Comparison of ENCODE assay signal across 10 cellular contexts in genomic region chr15:90315276-90315982, GRCh38. TPM values are rescaled to one million over a fixed set of nuclear protein-coding genes. Genes with fewer than 3 reads are reported as not detected.
DNase-seq lines count a peak whose midpoint lies in the region; ATAC-seq and TF ChIP-seq lines count a peak whose summit lies in the region.
"Had no signal": no experiment of that assay in that cellular context is flagged by ENCODE, and none has a peak within 500 bp of the region (broad histone marks: within the 10 kb centered on the region; RNA-seq: fewer than 3 reads in every experiment).

No MANE protein-coding gene starts in this region.

- TF ChIP-seq CTCF in HFF-Myc (IDR thresholded peaks at IDR 0.05; ENCODE audit: low read depth, low read length, missing control alignments) (no peak), choroid plexus epithelial cell (conservative IDR thresholded peaks at IDR 0.05; ENCODE audit: low read depth, low read length) (no peak), spleen (IDR thresholded peaks at IDR 0.05 in 8 of 11, conservative IDR thresholded peaks at IDR 0.05 in 3 of 11) (no peak)

- DNase-seq in HFF-Myc (ENCODE audit: extremely low read depth, low read depth) (peak; percentile 12), choroid plexus epithelial cell (ENCODE audit: low read depth) (peak; percentile 58), left kidney (ENCODE audit: low read depth, low spot score) (peak; percentile 68), spleen (no peak), DMS 273 (lab: John Stamatoyannopoulos, UW; ENCODE audit: unreplicated experiment) (no peak), iPS-NIHi7 (ENCODE audit: extremely low spot score) (no peak), NCI-H524 (lab: John Stamatoyannopoulos, UW) (no peak)
- DNase-seq: NCI-H2081; stimulated activated CD4-positive, alpha-beta T cell treated with anti-CD3 and anti-CD28 coated beads, Interleukin-15, amount 100 ng/mL, for 24 hours had no signal

- H3K4me1 ChIP-seq in spleen: peaks cover 0 to 9% (median 8%) of the 10 kb centered on the region in 6 donors

- 68 to 83% (median 77%) methylated on average over 3 to 5 of the region's 5 CpGs for WGBS in spleen, 5 donors

- no peaks in the 10 kb centered on the region for H3K9me3 ChIP-seq in spleen

- no peak for ATAC-seq in GM18861 (IDR thresholded peaks at IDR 0.05; ENCODE audit: unreplicated experiment)

- intact Hi-C loops in spleen (cut with DNase I; ENCODE audit: low total_unique reads): no loop called here

- H3K36me3 ChIP-seq in spleen: no peaks in the 10 kb centered on the region

- peak overlapping the region in 5 of 8 donors; percentile 14 to 56 (median 35) for H3K27ac ChIP-seq in spleen

- H3K4me3 ChIP-seq in HFF-Myc (replicated peaks; ENCODE audit: low read depth, low read length) (no peak overlapping the region), choroid plexus epithelial cell (ENCODE audit: low read depth, low read length) (no peak overlapping the region), spleen (no peak overlapping the region)

- TF ChIP-seq POLR2A in spleen (IDR thresholded peaks at IDR 0.05): no peak

- H3K27me3 ChIP-seq in spleen (replicated peaks in 1 of 7): no peaks in the 10 kb centered on the region

RNA-seq across cellular contexts. Expression of gene ZNF774, which starts 36.7 kb away (rescaled TPM):
- 1 to 10 TPM in 6 of 7 donors, under 1 TPM in 1; 0.77 to 4.2 (median 1.8) TPM for total RNA-seq in spleen
- under 1 TPM; 0.17 to 0.29 (median 0.20) TPM for polyA plus RNA-seq in spleen

RNA-seq across cellular contexts. Expression of gene NGRN, which starts 50.0 kb away (rescaled TPM):
- 10 to 100 TPM; 45.3 to 52.6 (median 46.8) TPM for total RNA-seq in spleen
- polyA plus RNA-seq in spleen: 10 to 100 TPM; 27.2 to 53.2 (median 38.0) TPM

Comparison
In these comparisons a context has a peak if more than half of its experiments do, and no peak if none do; other contexts are left out.
1. DNase-seq: peak in HFF-Myc (single experiment), choroid plexus epithelial cell (single experiment) and left kidney (single experiment); none in spleen (single experiment), DMS 273 (single experiment), iPS-NIHi7 (single experiment) and NCI-H524 (0 of 2).